ENCODE assay signal across 9 cellular contexts in genomic region chr20:63223121-63223825, GRCh38. TPM values are rescaled to one million over a fixed set of nuclear protein-coding genes. Genes with fewer than 3 reads are reported as not detected.
DNase-seq lines count a peak whose midpoint lies in the region; ATAC-seq and TF ChIP-seq lines count a peak whose summit lies in the region.
"Had no signal": no experiment of that assay in that cellular context is flagged by ENCODE, and none has a peak within 500 bp of the region (broad histone marks: within the 10 kb centered on the region; RNA-seq: fewer than 3 reads in every experiment).

No MANE protein-coding gene starts in this region.

- peak; percentile 41 for DNase-seq in EL
- DNase-seq in activated CD4-positive, alpha-beta T cell treated with anti-CD3 and anti-CD28 coated beads for 48 hours = peak; percentile 59
- peak; percentile 43 for DNase-seq in effector CD4-positive, alpha-beta T cell
- DNase-seq in natural killer cell = no peak
- DNase-seq in middle frontal gyrus (ENCODE audit: extremely low spot score, low spot score) = no peak

- H3K27ac Mint-ChIP-seq in natural killer cell = no peak overlapping the region

- H3K27me3 Mint-ChIP-seq in natural killer cell (ENCODE audit: low read depth in 2 of 2) = peaks cover 0 to 10% of the 10 kb centered on the region in 2 donors

- H3K9me3 Mint-ChIP-seq in natural killer cell = no peaks in the 10 kb centered on the region

- TF ChIP-seq CTCF in LNCAP (IDR thresholded peaks at IDR 0.05) (peak; percentile 95), natural killer cell (IDR thresholded peaks at IDR 0.05) (peak; percentile 76)

- no peak overlapping the region for H3K4me3 Mint-ChIP-seq in natural killer cell

- H3K4me1 Mint-ChIP-seq in natural killer cell = no peaks in the 10 kb centered on the region

- intact Hi-C loops in natural killer cell (cut with micrococcal nuclease) = no loop called here

- no peaks in the 10 kb centered on the region for H3K36me3 Mint-ChIP-seq in natural killer cell

- ATAC-seq in natural killer cell (peak in 2 of 3 donors; percentile 55 to 66), HG03432 (IDR thresholded peaks at IDR 0.05; ENCODE audit: unreplicated experiment) (no peak), GM21737 (IDR thresholded peaks at IDR 0.05; ENCODE audit: unreplicated experiment) (no peak)

RNA-seq across cellular contexts. Expression of gene YTHDF1, which starts 7.3 kb away (rescaled TPM):
- 10 to 100 TPM; 39.1 to 43.1 (median 41.0) TPM for total RNA-seq in natural killer cell

RNA-seq across cellular contexts. Expression of gene BIRC7, which starts 12.4 kb away (rescaled TPM):
- total RNA-seq in natural killer cell = not detected
- total RNA-seq: pulmonary artery endothelial cell had no signal

RNA-seq across cellular contexts. Expression of gene NKAIN4, which starts 31.0 kb away (rescaled TPM):
- total RNA-seq in natural killer cell = not detected
- total RNA-seq: pulmonary artery endothelial cell had no signal

RNA-seq across cellular contexts. Expression of gene ARFGAP1, which starts 49.3 kb away (rescaled TPM):
- 100 to 1,000 TPM; 118 to 138 (median 127) TPM for total RNA-seq in natural killer cell

Comparison
In these comparisons a context has a peak if more than half of its experiments do, and no peak if none do; other contexts are left out.
1. DNase-seq: peak in EL (single experiment), activated CD4-positive, alpha-beta T cell treated with anti-CD3 and anti-CD28 coated beads for 48 hours (single experiment) and effector CD4-positive, alpha-beta T cell (single experiment); none in natural killer cell (single experiment) and middle frontal gyrus (single experiment).
2. ATAC-seq: peak in natural killer cell (2 of 3); none in HG03432 (single experiment) and GM21737 (single experiment).